In the genomic region with DNA sequence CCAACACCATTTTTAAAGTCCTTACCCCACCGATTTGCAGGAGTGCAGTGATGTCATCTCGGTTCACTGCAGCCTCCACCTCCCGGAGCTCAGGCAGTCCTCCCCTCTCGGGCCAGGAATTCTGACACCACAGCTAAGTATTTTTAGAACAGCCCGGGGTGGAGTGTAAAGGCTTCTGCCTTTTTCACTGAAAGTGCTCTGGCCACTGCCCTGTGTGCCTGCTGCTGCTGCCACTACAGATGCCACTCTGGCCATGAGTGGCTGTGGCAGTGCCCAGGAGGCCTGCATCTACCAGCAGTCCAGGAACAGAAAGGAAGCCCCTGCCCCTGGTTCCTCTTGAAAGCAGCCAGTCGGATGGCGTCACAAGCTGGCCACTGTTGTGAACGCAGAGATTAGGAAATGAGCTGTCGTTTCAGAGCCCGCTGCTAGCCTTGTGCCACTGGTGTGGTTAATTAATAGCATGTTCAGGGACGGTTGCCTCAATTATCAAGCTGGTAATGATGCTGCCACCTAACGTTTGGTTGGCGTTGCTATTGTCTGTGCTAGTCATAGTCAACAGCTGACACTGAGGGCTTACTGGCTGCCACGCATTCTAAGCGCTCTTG, we compare ENCODE assay signal across 9 cellular contexts. TPM values are rescaled to one million over a fixed set of nuclear protein-coding genes. Genes with fewer than 3 reads are reported as not detected.
A peak's percentile ranks its signal among the peaks of the same experiment; 100 is the strongest.
DNase-seq lines count a peak whose midpoint lies in the region; ATAC-seq and TF ChIP-seq lines count a peak whose summit lies in the region.
"Had no signal": no experiment of that assay in that cellular context is flagged by ENCODE, and none has a peak within 500 bp of the region (broad histone marks: within the 10 kb centered on the region; RNA-seq: fewer than 3 reads in every experiment).

No MANE protein-coding gene starts in this region.

- H3K36me3 ChIP-seq in HCT116 (ENCODE audit: control insufficient read depth in 1 of 2, insufficient read depth in 2 of 2, low read length in 2 of 2): peaks cover 5 to 11% of the 10 kb centered on the region in 2 experiments; a peak in 2 of 4 replicates
- peaks cover 27% of the 10 kb centered on the region for H3K36me3 ChIP-seq in endodermal cell (ENCODE audit: control insufficient read depth, insufficient read depth, low read length)

- no peaks in the 10 kb centered on the region for H3K27me3 ChIP-seq in HCT116 (ENCODE audit: insufficient read depth, low read length)
- no peaks in the 10 kb centered on the region for H3K27me3 ChIP-seq in endodermal cell (ENCODE audit: control insufficient read depth, insufficient read depth, low read length, poor library complexity, severe bottlenecking)

- peaks cover 15% of the 10 kb centered on the region for H3K9me3 Mint-ChIP-seq in endodermal cell

- RAD21 ChIA-PET in HCT116 (lab: Charles Lee; ENCODE audit: low non-redundant PET in 1 of 2, low total read pairs in 2 of 2, uncharacterized antibody in 2 of 2, unreplicated experiment in 2 of 2): no interaction called here

- H3K4me3 Mint-ChIP-seq in endodermal cell: no peak overlapping the region

- H3K9ac ChIP-seq in HCT116 (ENCODE audit: low read length) (no peak overlapping the region), endodermal cell (ENCODE audit: extremely low read depth, low read length, poor library complexity, severe bottlenecking) (no peak overlapping the region)

- no peaks in the 10 kb centered on the region for H3K27me3 Mint-ChIP-seq in endodermal cell (ENCODE audit: insufficient read depth)

- peak; percentile 39; the same call in 1 of the 2 replicates for TF ChIP-seq RAD21 in HCT116 (IDR thresholded peaks at IDR 0.05; ENCODE audit: low read depth)

- H3K36me3 Mint-ChIP-seq in endodermal cell (ENCODE audit: low read depth): peaks cover 35% of the 10 kb centered on the region

- peaks cover 6% of the 10 kb centered on the region for H3K4me1 Mint-ChIP-seq in endodermal cell

- H3K27ac Mint-ChIP-seq in endodermal cell: peak overlapping the region; percentile 58

- H4K20me1 ChIP-seq in HCT116 (ENCODE audit: insufficient read depth): no peaks in the 10 kb centered on the region

- WGBS in endodermal cell (ENCODE audit: insufficient coverage in 1 of 2, insufficient read length in 1 of 2), 2 experiments: 85 to 87% methylated on average over 15 of the region's 15 CpGs

- POLR2A ChIA-PET in HCT116 (lab: Charles Lee): no interaction called here

- H3K4me1 ChIP-seq in HCT116 (ENCODE audit: control insufficient read depth in 1 of 2, insufficient read depth in 2 of 2, low read length in 2 of 2): no peaks in the 10 kb centered on the region
- no peaks in the 10 kb centered on the region for H3K4me1 ChIP-seq in endodermal cell (ENCODE audit: control insufficient read depth, insufficient read depth, low read length)

- H2AFZ ChIP-seq in HCT116 (ENCODE audit: low read depth, low read length, poor library complexity, severe bottlenecking): no peak overlapping the region

- CTCF ChIA-PET in HCT116 (lab: Charles Lee): interaction anchor here (4.2 kb wide), 1 partner anchor 13 kb away, joined by 34 read pairs; no protein-coding TSS in a partner anchor

- no peaks in the 10 kb centered on the region for H3K79me2 ChIP-seq in HCT116 (ENCODE audit: insufficient read depth, low read length)

- peak; percentile 8 to 33 (median 27); a peak in 4 of 6 replicates for TF ChIP-seq CTCF in HCT116 (IDR thresholded peaks at IDR 0.05 in 2 of 3, conservative IDR thresholded peaks at IDR 0.05 in 1 of 3; ENCODE audit: borderline replicate concordance in 1 of 3, insufficient read depth in 1 of 3, low read depth in 2 of 3, low read length in 2 of 3)
- TF ChIP-seq CTCF in endodermal cell (conservative IDR thresholded peaks at IDR 0.05): no peak

- ATAC-seq in HCT116 (peak; percentile 60; the same call in 1 of the 2 replicates), GM18517 (IDR thresholded peaks at IDR 0.05; ENCODE audit: unreplicated experiment) (no peak), HG03039 (IDR thresholded peaks at IDR 0.05; ENCODE audit: unreplicated experiment) (no peak)

- no peak overlapping the region for H3K27ac ChIP-seq in HCT116 (ENCODE audit: low read depth, low read length)
- peak overlapping the region; percentile 2 for H3K27ac ChIP-seq in endodermal cell (ENCODE audit: low read depth, low read length)
- H3K27ac ChIP-seq: SK-N-MC had no signal

- intact Hi-C loops in HCT116 (cut with micrococcal nuclease): no loop called here

- H3K9me2 ChIP-seq in HCT116 (ENCODE audit: insufficient read depth): no peaks in the 10 kb centered on the region

- no peak for TF ChIP-seq POLR2A in HCT116 (IDR thresholded peaks at IDR 0.05; ENCODE audit: borderline replicate concordance, extremely low read depth, insufficient read depth, insufficient read length)

- peaks cover 0 to 4% of the 10 kb centered on the region in 2 experiments; a peak in 2 of 4 replicates for H3K9me3 ChIP-seq in HCT116 (ENCODE audit: control insufficient read depth in 1 of 2, insufficient read depth in 1 of 2, low read depth in 1 of 2, low read length in 2 of 2)
- H3K9me3 ChIP-seq in endodermal cell (ENCODE audit: control insufficient read depth, low read length): peaks cover 4% of the 10 kb centered on the region

- TSS peak; percentile 4 for BruUV-seq in HCT116 (replicated peaks; lab: Mats Ljungman, UMichigan)

- H3K4me2 ChIP-seq in HCT116 (ENCODE audit: low read length): no peak overlapping the region

- DNase-seq in Daoy (ENCODE audit: low read depth): peak; percentile 28
- no peak for DNase-seq in HCT116 (ENCODE audit: low read depth, low spot score)
- peak; percentile 56 for DNase-seq in OCI-M1 (lab: John Stamatoyannopoulos, UW)
- DNase-seq in endodermal cell: no peak
- DNase-seq in midbrain (lab: John Stamatoyannopoulos, UW): peak; percentile 82
- no peak for DNase-seq in HuH-7 (ENCODE audit: low spot score)

- H3K4me3 ChIP-seq in HCT116 (replicated peaks in 1 of 2; ENCODE audit: low read depth in 1 of 2, low read length in 2 of 2): no peak overlapping the region
- no peak overlapping the region for H3K4me3 ChIP-seq in endodermal cell (ENCODE audit: low read length)
- H3K4me3 ChIP-seq: SK-N-MC had no signal

TF ChIP-seq in HCT116, 20 proteins besides CTCF, POLR2A, EP300 and RAD21:
- no peak for TF ChIP-seq SP1 (IDR thresholded peaks at IDR 0.05; ENCODE audit: low read depth)
- no peak for TF ChIP-seq ZBTB33 (IDR thresholded peaks at IDR 0.05; ENCODE audit: extremely low read depth, insufficient replicate concordance, low read length)
- no peak for TF ChIP-seq EZH2 (IDR thresholded peaks at IDR 0.05)
- no peak for TF ChIP-seq ZNF274 (IDR thresholded peaks at IDR 0.05; ENCODE audit: low read depth, low read length)
- no peak for TF ChIP-seq MAX (IDR thresholded peaks at IDR 0.05)
- TF ChIP-seq REST (IDR thresholded peaks at IDR 0.05; ENCODE audit: low read depth): no peak
- no peak for TF ChIP-seq SRF (IDR thresholded peaks at IDR 0.05; ENCODE audit: low read depth)
- TF ChIP-seq EGR1 (IDR thresholded peaks at IDR 0.05; ENCODE audit: low read depth): no peak

RNA-seq across cellular contexts. Expression of gene TBC1D14, which starts 23.6 kb away (rescaled TPM):
- total RNA-seq in Daoy (2014; rRNA removed; shearing (Covaris generic)): 37.0 and 39.5 TPM in 2 replicates
- 62.9 TPM for total RNA-seq in HCT116 (2021; ENCODE audit: unreplicated experiment)
- polyA plus RNA-seq in HCT116 (2012): 38.5 and 41.2 TPM in 2 replicates
- 10 to 100 TPM; 42.3 to 43.5 TPM for total RNA-seq in endodermal cell
- polyA plus RNA-seq in endodermal cell (2013, experiment 1 of 2): 40.4 TPM
- 42.0 TPM for polyA plus RNA-seq in endodermal cell (2013, experiment 2 of 2)

Comparison
In these comparisons a context has a peak if more than half of its experiments do, and no peak if none do; other contexts are left out.
1. DNase-seq: peak in Daoy (single experiment), OCI-M1 (single experiment) and midbrain (single experiment); none in HCT116 (single experiment), endodermal cell (single experiment) and HuH-7 (single experiment).